In the genomic region with DNA sequence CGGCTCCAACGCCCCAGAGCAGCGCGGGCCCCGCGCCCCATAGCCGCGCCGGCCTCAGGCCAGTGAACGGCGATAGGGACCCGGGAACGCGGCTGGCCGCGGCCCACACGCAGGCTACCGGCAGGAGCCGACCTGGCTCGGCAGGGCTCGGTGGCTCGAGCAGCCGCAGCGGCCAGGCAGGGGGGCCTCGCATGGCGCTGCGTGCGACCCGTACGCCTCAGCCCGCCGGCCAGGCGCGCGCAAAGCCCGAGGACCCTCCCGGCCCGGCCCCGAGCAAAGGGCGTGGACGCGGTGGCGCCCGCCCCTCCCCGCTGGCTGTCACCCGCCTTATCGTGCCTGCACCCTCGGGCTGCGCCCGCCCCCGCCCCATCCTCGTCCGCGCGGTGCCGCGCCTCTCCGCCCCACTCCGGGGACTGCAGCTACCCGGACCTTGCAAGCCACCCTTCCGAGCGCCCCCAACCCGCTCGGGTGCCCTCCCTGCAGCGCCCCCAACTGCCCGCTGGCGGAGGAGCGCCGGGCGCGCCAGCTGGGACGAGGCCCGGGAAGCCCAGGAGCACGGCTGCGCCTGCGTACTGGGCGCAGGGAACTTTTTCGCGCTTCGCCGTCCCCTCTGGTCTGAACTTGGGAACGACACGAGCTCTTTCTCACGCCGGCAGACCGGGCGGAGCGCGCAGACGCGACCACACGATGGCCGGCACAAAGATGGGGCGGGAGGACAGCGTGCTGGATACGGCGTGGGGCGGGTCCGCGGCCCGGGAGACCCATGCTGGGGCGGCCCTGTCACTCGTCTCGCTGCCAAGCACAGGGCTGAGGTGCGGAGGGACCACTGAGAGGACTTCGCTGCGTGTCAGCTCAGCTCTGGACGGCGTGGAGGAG, we compare ENCODE assay signal across 8 cellular contexts. TPM values are rescaled to one million over a fixed set of nuclear protein-coding genes. Genes with fewer than 3 reads are reported as not detected.
A peak's percentile ranks its signal among the peaks of the same experiment; 100 is the strongest.
DNase-seq lines count a peak whose midpoint lies in the region; ATAC-seq and TF ChIP-seq lines count a peak whose summit lies in the region.

A gene (minus strand): TSS at position 248 of the 876 bp plus-strand sequence. CDS start 55 bp downstream, at position 193.

- H3K4me1 ChIP-seq in Panc1 (ENCODE audit: control insufficient read depth, insufficient read depth, low read length) (peaks cover 14% of the 10 kb centered on the region; the same call in 1 of the 2 replicates), muscle layer of duodenum (ENCODE audit: control insufficient read depth in 1 of 2, insufficient read depth in 2 of 2, low read length in 2 of 2) (peaks cover 6 to 33% of the 10 kb centered on the region in 2 donors)

- H3K4me1 Mint-ChIP-seq in activated T-cell treated with anti-CD3 and anti-CD28 coated beads, Interleukin-2, amount 50 U/mL, for 4 hours (ENCODE audit: low read depth): peaks cover 42% of the 10 kb centered on the region

- in situ Hi-C loops in KBM-7 (cut with MboI; ENCODE audit: low pct_unique_long_range_greater_than_20kb, low sequenced_read_pairs) (no loop called here), Panc1 (cut with HindIII; ENCODE audit: low pct_unique_long_range_greater_than_20kb, low sequenced_read_pairs) (no loop called here)

- H3K36me3 Mint-ChIP-seq in activated T-cell treated with anti-CD3 and anti-CD28 coated beads, Interleukin-2, amount 50 U/mL, for 4 hours (ENCODE audit: insufficient read depth): peaks cover 2% of the 10 kb centered on the region

- intact Hi-C loops in Panc1 (cut with micrococcal nuclease; ENCODE audit: unreplicated experiment): no loop called here

- POLR2A ChIA-PET in Panc1 (lab: Charles Lee): interaction anchor here (0.6 to 0.7 kb wide), 4 partner anchors 38 to 1309 kb away, joined by 3 to 6 read pairs (median 4); no protein-coding TSS in a partner anchor

- H3K4me3 ChIP-seq in Panc1 (ENCODE audit: low read depth in 2 of 2, low read length in 2 of 2): peak within 1 kb of the TSS; percentile 72 to 84
- peak within 1 kb of the TSS; percentile 74 to 96 for H3K4me3 ChIP-seq in muscle layer of duodenum (ENCODE audit: low read depth in 1 of 2, low read length in 2 of 2)

- no TSS peak for BruUV-seq in Panc1 (replicated peaks; lab: Mats Ljungman, UMichigan)

- ATAC-seq in GM21717 (IDR thresholded peaks at IDR 0.05; ENCODE audit: unreplicated experiment): peak; percentile 84
- peak; percentile 91 for ATAC-seq in Panc1
- ATAC-seq in activated T-cell treated with anti-CD3 and anti-CD28 coated beads, Interleukin-2, amount 50 U/mL, for 4 hours: peak; percentile 81 to 83
- peak; percentile 95 for ATAC-seq in esophagus mucosa

- H3K27me3 ChIP-seq in Panc1 (ENCODE audit: control insufficient read depth, insufficient read depth, low read length) (no peaks in the 10 kb centered on the region), muscle layer of duodenum (ENCODE audit: low read depth, low read length) (no peaks in the 10 kb centered on the region)

- peak within 1 kb of the TSS; percentile 83 for H3K27ac ChIP-seq in Panc1 (ENCODE audit: low read length)
- H3K27ac ChIP-seq in muscle layer of duodenum (ENCODE audit: low read length): peak within 1 kb of the TSS; percentile 63

- no peaks in the 10 kb centered on the region for H3K9me3 Mint-ChIP-seq in activated T-cell treated with anti-CD3 and anti-CD28 coated beads, Interleukin-2, amount 50 U/mL, for 4 hours

- CTCF ChIA-PET in Panc1 (lab: Charles Lee): interaction anchor here (0.7 to 0.9 kb wide), 5 partner anchors 12 to 723 kb away, joined by 3 to 9 read pairs (median 3); no protein-coding TSS in a partner anchor

- H3K4me3 Mint-ChIP-seq in activated T-cell treated with anti-CD3 and anti-CD28 coated beads, Interleukin-2, amount 50 U/mL, for 4 hours: peak within 1 kb of the TSS; percentile 94

- DNase-seq in DMS79 treated with DMSO at 0.1 percent for 48 hours (lab: John Stamatoyannopoulos, UW): peak; percentile 94
- peak; percentile 99 for DNase-seq in KBM-7
- peak; percentile 91 for DNase-seq in Panc1 (ENCODE audit: low read depth, low spot score)
- peak; percentile 83 for DNase-seq in activated T-cell treated with anti-CD3 and anti-CD28 coated beads, Interleukin-2, amount 50 U/mL, for 4 hours
- DNase-seq in stimulated activated CD8-positive, alpha-beta memory T cell treated with anti-CD3 and anti-CD28 coated beads, Interleukin-7, amount 100 ng/mL, for 4 hours (ENCODE audit: low read depth in 2 of 2): peak; percentile 65 to 84

- TF ChIP-seq CTCF in Panc1 (IDR thresholded peaks at IDR 0.05): peak; percentile 96

- no peaks in the 10 kb centered on the region for H3K27me3 Mint-ChIP-seq in activated T-cell treated with anti-CD3 and anti-CD28 coated beads, Interleukin-2, amount 50 U/mL, for 4 hours (ENCODE audit: low read depth)

- H3K9me3 ChIP-seq in Panc1 (ENCODE audit: control insufficient read depth, insufficient read depth, low read depth, low read length) (no peaks in the 10 kb centered on the region), muscle layer of duodenum (ENCODE audit: control insufficient read depth in 1 of 2, low read length in 2 of 2) (no peaks in the 10 kb centered on the region)

- H3K36me3 ChIP-seq in Panc1 (ENCODE audit: control insufficient read depth, insufficient read depth, low read length) (peaks cover 2% of the 10 kb centered on the region; the same call in 1 of the 2 replicates), muscle layer of duodenum (ENCODE audit: control insufficient read depth in 1 of 2, insufficient read depth in 2 of 2, low read length in 2 of 2) (no peaks in the 10 kb centered on the region)

RNA-seq across cellular contexts. Expression of the gene that starts here (rescaled TPM):
- total RNA-seq in Panc1 (2021; ENCODE audit: unreplicated experiment) (19.2 TPM), esophagus mucosa (11.3 TPM)
- 8.2 TPM for polyA plus RNA-seq in Panc1 (2012; ENCODE audit: insufficient read length)
- 10 to 100 TPM; 16.4 to 19.1 (median 16.7) TPM for total RNA-seq in activated T-cell treated with anti-CD3 and anti-CD28 coated beads, Interleukin-2, amount 50 U/mL, for 4 hours

Comparison
In these comparisons a context has a peak if more than half of its experiments do, and no peak if none do; other contexts are left out.
1. Peak in every context shown above with its lines: DNase-seq, ATAC-seq, H3K4me3 ChIP-seq and H3K27ac ChIP-seq.